Comparison of ENCODE assay signal across 9 cellular contexts in the genomic region with DNA sequence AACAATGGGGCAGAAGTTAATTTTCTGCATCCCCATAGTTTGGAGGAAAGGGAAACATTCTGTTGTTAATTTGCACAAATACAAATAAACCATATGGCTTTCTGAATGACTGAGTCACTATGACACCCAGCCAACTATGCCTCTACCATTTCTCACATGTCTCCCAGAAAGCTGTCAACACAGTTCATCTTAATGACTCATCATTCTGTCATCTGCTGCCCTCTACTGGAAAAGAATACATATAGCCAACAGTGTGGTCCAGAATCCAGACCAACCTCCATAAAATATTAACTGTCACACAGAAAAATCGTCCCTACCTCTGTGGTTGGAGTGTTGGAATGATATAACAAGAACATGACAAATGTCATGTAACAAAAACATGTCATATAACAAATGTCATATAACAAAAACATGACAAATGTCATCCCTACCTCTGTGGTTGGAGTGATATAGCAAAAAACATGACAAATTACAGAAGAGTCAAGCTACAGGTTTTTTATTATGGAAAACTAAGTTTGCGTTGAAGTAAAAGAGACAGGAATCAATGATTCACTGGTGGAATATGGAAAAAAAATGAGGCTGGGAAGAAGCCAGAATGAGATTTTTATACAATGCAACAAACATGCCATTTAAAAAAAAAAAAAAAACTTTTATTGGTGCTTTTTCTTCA. TPM values are rescaled to one million over a fixed set of nuclear protein-coding genes. Genes with fewer than 3 reads are reported as not detected.
DNase-seq lines count a peak whose midpoint lies in the region; ATAC-seq, FAIRE-seq and TF ChIP-seq lines count a peak whose summit lies in the region.
"Had no signal": no experiment of that assay in that cellular context is flagged by ENCODE, and none has a peak within 500 bp of the region (broad histone marks: within the 10 kb centered on the region; RNA-seq: fewer than 3 reads in every experiment).

No MANE protein-coding gene starts in this region.

- DNase-seq in AG20443 (ENCODE audit: low spot score) (peak; percentile 77), HFFc6 (peak; percentile 90), LoVo (ENCODE audit: low spot score) (peak; percentile 81), PC-9 (peak; percentile 34 to 72), cerebellar cortex (ENCODE audit: low spot score) (peak; percentile 96), HepG2 (ENCODE audit: low spot score) (peak; percentile 76), upper lobe of left lung (no peak)

- BruUV-seq in PC-9 (replicated peaks; lab: Mats Ljungman, UMichigan) (no TSS peak), HepG2 (replicated peaks; lab: Mats Ljungman, UMichigan) (no TSS peak)

- intact Hi-C loops in PC-9 (cut with micrococcal nuclease; ENCODE audit: unreplicated experiment) (loop anchor here (1.0 to 10.0 kb wide), 4 partner anchors 82 to 563 kb away; no protein-coding TSS in a partner anchor), HepG2 (cut with micrococcal nuclease; ENCODE audit: unreplicated experiment) (loop anchor here (1.0 kb wide), 3 partner anchors 82 to 634 kb away; no protein-coding TSS in a partner anchor)

- H3K9me3 ChIP-seq in PC-9 (ENCODE audit: insufficient read depth, low read depth) (no peaks in the 10 kb centered on the region), HepG2 (ENCODE audit: low read length) (no peaks in the 10 kb centered on the region), upper lobe of left lung (no peaks in the 10 kb centered on the region)

- peaks cover 14% of the 10 kb centered on the region for H3K4me1 Mint-ChIP-seq in HFFc6 (ENCODE audit: low read depth)

- 24% methylated on average over 2 of the region's 2 CpGs for WGBS in HepG2 (ENCODE audit: low lambda C conversion rate)
- 0% methylated on average over 2 of the region's 2 CpGs for WGBS in upper lobe of left lung, 2 donors

- TF ChIP-seq EP300 in HepG2 (IDR thresholded peaks at IDR 0.05; ENCODE audit: low read depth in 2 of 2, low read length in 2 of 2), result no peak
- no peak for TF ChIP-seq EP300 in HepG2 (CRISPR knock-in tag; IDR thresholded peaks at IDR 0.05; ENCODE audit: borderline replicate concordance)
- TF ChIP-seq EP300 in upper lobe of left lung (IDR thresholded peaks at IDR 0.05), result no peak

- H3K79me2 ChIP-seq in PC-9 (ENCODE audit: low read depth) (no peaks in the 10 kb centered on the region), HepG2 (ENCODE audit: insufficient read depth, low read length) (no peaks in the 10 kb centered on the region)

- peak overlapping the region; percentile 53; the same call in 1 of the 2 replicates for H3K27ac Mint-ChIP-seq in HFFc6
- H3K27ac Mint-ChIP-seq: T-helper 1 cell treated with Interleukin-12 subunit alpha and Interleukin-12 subunit beta and Interleukin-4 antibody, amounts not matched to agents 30 μg/mL and 1 μg/mL, for 36 hours had no signal

- CTCF ChIA-PET in PC-9 (lab: Charles Lee), result interaction anchor here (0.7 kb wide), 1 partner anchor 418 kb away, joined by 17 read pairs; no protein-coding TSS in a partner anchor
- CTCF ChIA-PET in HepG2 (lab: Yijun Ruan, JAX; ENCODE audit: low intra/inter-chr PET ratio, low total read pairs), result interaction anchor here (1.0 to 1.7 kb wide), 5 partner anchors 81 to 634 kb away, joined by 3 to 24 read pairs (median 7); no protein-coding TSS in a partner anchor

- H3K36me3 Mint-ChIP-seq in HFFc6 (ENCODE audit: low read depth), result no peaks in the 10 kb centered on the region

- H3K9me3 Mint-ChIP-seq in HFFc6, result no peaks in the 10 kb centered on the region
- H3K9me3 Mint-ChIP-seq: T-helper 1 cell treated with Interleukin-12 subunit alpha and Interleukin-12 subunit beta and Interleukin-4 antibody, amounts not matched to agents 30 μg/mL and 1 μg/mL, for 36 hours had no signal

- H3K4me3 ChIP-seq in GM12875 (ENCODE audit: low read depth, low read length) (no peak overlapping the region), PC-9 (no peak overlapping the region), HepG2 (replicated peaks in 1 of 3; ENCODE audit: insufficient read depth in 1 of 3, low read depth in 2 of 3, low read length in 3 of 3) (no peak overlapping the region), upper lobe of left lung (no peak overlapping the region)

- no peaks in the 10 kb centered on the region; the same call in 1 of the 2 replicates for H3K27me3 Mint-ChIP-seq in HFFc6 (ENCODE audit: insufficient read depth)

- no peak for TF ChIP-seq POLR2A in HepG2 (IDR thresholded peaks at IDR 0.05; ENCODE audit: insufficient read depth in 1 of 2, low read depth in 2 of 2, low read length in 2 of 2)
- TF ChIP-seq POLR2A in upper lobe of left lung (IDR thresholded peaks at IDR 0.05), result no peak

- no peak overlapping the region for H2AFZ ChIP-seq in PC-9
- H2AFZ ChIP-seq in HepG2 (ENCODE audit: low read length), result no peak overlapping the region

- POLR2A ChIA-PET in PC-9 (lab: Charles Lee; ENCODE audit: unreplicated experiment), result no interaction called here
- POLR2A ChIA-PET in HepG2 (lab: Yijun Ruan, JAX), result no interaction called here

- peak; percentile 40; the same call in 1 of the 2 replicates for TF ChIP-seq RAD21 in HepG2 (CRISPR knock-in tag; IDR thresholded peaks at IDR 0.05)

- in situ Hi-C loops in HepG2 (cut with HindIII; ENCODE audit: extremely low pct_ligation_motif_present, low pct_unique_long_range_greater_than_20kb), result no loop called here

- H3K36me3 ChIP-seq in PC-9 (ENCODE audit: low read depth) (no peaks in the 10 kb centered on the region), HepG2 (replicated peaks in 1 of 2; ENCODE audit: control insufficient read depth in 1 of 2, insufficient read depth in 2 of 2, low read length in 2 of 2) (no peaks in the 10 kb centered on the region), upper lobe of left lung (no peaks in the 10 kb centered on the region)

- H3K27ac ChIP-seq in PC-9 (no peak overlapping the region), HepG2 (ENCODE audit: extremely low read length, insufficient read depth, low read length) (no peak overlapping the region), upper lobe of left lung (no peak overlapping the region)

- H3K4me2 ChIP-seq in PC-9 (no peak overlapping the region), HepG2 (ENCODE audit: low read depth, low read length) (no peak overlapping the region)

- H4K20me1 ChIP-seq in PC-9 (ENCODE audit: insufficient read depth) (no peaks in the 10 kb centered on the region), HepG2 (ENCODE audit: insufficient read depth, low read length) (no peaks in the 10 kb centered on the region)

- no peak overlapping the region for H3K4me3 Mint-ChIP-seq in HFFc6
- H3K4me3 Mint-ChIP-seq: T-helper 1 cell treated with Interleukin-12 subunit alpha and Interleukin-12 subunit beta and Interleukin-4 antibody, amounts not matched to agents 30 μg/mL and 1 μg/mL, for 36 hours had no signal

- H3K4me1 ChIP-seq in PC-9 (replicated peaks; ENCODE audit: insufficient read depth) (0 out of 2 replicates have a peak, but pooled peaks cover 3% of the 10 kb centered on the region), HepG2 (ENCODE audit: insufficient read depth, low read length) (no peaks in the 10 kb centered on the region), upper lobe of left lung (peaks cover 0 to 3% (median 0%) of the 10 kb centered on the region in 4 donors)

- peak; percentile 69 for FAIRE-seq in HepG2 (lab: Jason Lieb, UNC)

- TF ChIP-seq CTCF in GM12875 (IDR thresholded peaks at IDR 0.05; ENCODE audit: borderline replicate concordance, insufficient read depth, low read depth, low read length), result peak; percentile 52; the same call in 1 of the 2 replicates
- TF ChIP-seq CTCF in HFFc6 (IDR thresholded peaks at IDR 0.05), result peak; percentile 90
- TF ChIP-seq CTCF in PC-9 (conservative IDR thresholded peaks at IDR 0.05), result peak; percentile 80
- peak; percentile 85 for TF ChIP-seq CTCF in HepG2 (CRISPR knock-in tag; IDR thresholded peaks at IDR 0.05)
- peak; percentile 51 to 78 (median 74) for TF ChIP-seq CTCF in upper lobe of left lung (IDR thresholded peaks at IDR 0.05)

- H3F3A ChIP-seq in PC-9 (ENCODE audit: insufficient read depth, low read depth), result no peaks in the 10 kb centered on the region

- H3K9me2 ChIP-seq in PC-9 (ENCODE audit: insufficient read depth), result no peaks in the 10 kb centered on the region

- peak; percentile 96 for ATAC-seq in HepG2
- ATAC-seq in upper lobe of left lung (ENCODE audit: low FRiP score in 2 of 2), result peak; percentile 82 to 88

- H3K27me3 ChIP-seq in PC-9 (ENCODE audit: insufficient read depth, low read depth), result no peaks in the 10 kb centered on the region
- peaks cover 0 to 16% of the 10 kb centered on the region in 2 experiments; a peak in 2 of 5 replicates for H3K27me3 ChIP-seq in HepG2 (ENCODE audit: control insufficient read depth in 1 of 2, insufficient read depth in 2 of 2, low read length in 2 of 2)
- no peaks in the 10 kb centered on the region for H3K27me3 ChIP-seq in upper lobe of left lung

- H3K9ac ChIP-seq in HepG2 (ENCODE audit: insufficient read depth, low read depth, low read length), result no peak overlapping the region

TF ChIP-seq in HepG2, 621 proteins besides CTCF, POLR2A, EP300 and RAD21 (continues in another document):
- peak; percentile 97 for TF ChIP-seq ZFP1 (CRISPR knock-in tag; IDR thresholded peaks at IDR 0.05)
- peak; percentile 85 for TF ChIP-seq NFE2L2 (IDR thresholded peaks at IDR 0.05; ENCODE audit: low read length)

RNA-seq across cellular contexts. Expression of a gene that starts 47.7 kb away (rescaled TPM):
- 10 to 100 TPM; 68.9 to 88.6 (median 78.5) TPM for total RNA-seq in HFFc6 (2021; fragmentation: NEBNext Ultra II Directional; extraction: Animal tissue kit (Norgen Biotek cat#: 25700))
- total RNA-seq in PC-9 (2021), result 16.5 and 20.3 TPM in 2 replicates
- 28.1 and 52.1 TPM in 2 replicates for total RNA-seq in HepG2 (2016; rRNA removed; fragmentation: Illumina TruSeq; extraction: Trizol)
- total RNA-seq in HepG2 (2016; cell fraction: cytosol; rRNA removed; fragmentation: Illumina TruSeq; extraction: Trizol; ENCODE audit: low read depth), result 29.8 and 30.1 TPM in 2 replicates
- 29.9 and 49.6 TPM in 2 replicates for total RNA-seq in HepG2 (2016; cell fraction: insoluble cytoplasmic fraction; rRNA removed; fragmentation: Illumina TruSeq; extraction: Trizol)
- total RNA-seq in HepG2 (2016; cell fraction: membrane; rRNA removed; fragmentation: Illumina TruSeq; extraction: Trizol), result 48.6 and 49.9 TPM in 2 replicates
- 19.3 and 23.2 TPM in 2 replicates for total RNA-seq in HepG2 (2016; cell fraction: nucleus; rRNA removed; fragmentation: Illumina TruSeq; extraction: Trizol)
- polyA plus RNA-seq in HepG2 (2011; rRNA removed), result 12.6 and 15.7 TPM in 2 replicates
- polyA plus RNA-seq in HepG2 (2011; cell fraction: cytosol; rRNA removed), result 12.4 and 14.4 TPM in 2 replicates
- polyA plus RNA-seq in HepG2 (2011; cell fraction: nucleus; rRNA removed), result 6.8 and 22.5 TPM in 2 replicates
- 25.0 and 29.0 TPM in 2 replicates for polyA plus RNA-seq in HepG2 (2012)
- polyA plus RNA-seq in HepG2 (2016; cell fraction: cytosol; fragmentation: Illumina TruSeq; extraction: Trizol; ENCODE audit: low read depth), result 37.1 and 42.6 TPM in 2 replicates
- polyA plus RNA-seq in HepG2 (2016; cell fraction: insoluble cytoplasmic fraction; fragmentation: Illumina TruSeq; extraction: Trizol; ENCODE audit: low read depth), result 61.5 and 63.2 TPM in 2 replicates
- 44.2 and 46.2 TPM in 2 replicates for polyA plus RNA-seq in HepG2 (2016; cell fraction: membrane; fragmentation: Illumina TruSeq; extraction: Trizol; ENCODE audit: low read depth)
- polyA plus RNA-seq in HepG2 (2016; cell fraction: nucleus; fragmentation: Illumina TruSeq; extraction: Trizol; ENCODE audit: insufficient read depth, low read depth), result 28.3 and 28.8 TPM in 2 replicates
- polyA minus RNA-seq in HepG2 (2011; rRNA and poly(A)+ RNA removed; ENCODE audit: low replicate concordance), result 20.7 and 24.7 TPM in 2 replicates
- polyA minus RNA-seq in HepG2 (2011; cell fraction: cytosol; rRNA and poly(A)+ RNA removed), result 20.1 and 21.1 TPM in 2 replicates
- 16.4 and 23.9 TPM in 2 replicates for polyA minus RNA-seq in HepG2 (2011; cell fraction: nucleus; rRNA and poly(A)+ RNA removed)
- total RNA-seq in upper lobe of left lung, result 10 to 100 TPM; 10.5 to 48.6 (median 31.5) TPM

Comparison
In these comparisons a context has a peak if more than half of its experiments do, and no peak if none do; other contexts are left out.
1. DNase-seq: peak in AG20443 (single experiment), HFFc6 (single experiment), LoVo (single experiment), PC-9 (2 of 2), cerebellar cortex (single experiment) and HepG2 (single experiment); none in upper lobe of left lung (0 of 2).
2. Peak in every context shown above with its lines, with median percentiles within 50 percentile points of each other: CTCF ChIP-seq.